In genomic region chr9:95502248-95502647, GRCh38 we compare ENCODE assay signal across 34 cellular contexts. TPM values are rescaled to one million over a fixed set of nuclear protein-coding genes. Genes with fewer than 3 reads are reported as not detected.
DNase-seq lines count a peak whose midpoint lies in the region; ATAC-seq and TF ChIP-seq lines count a peak whose summit lies in the region.
"Had no signal": no experiment of that assay in that cellular context is flagged by ENCODE, and none has a peak within 500 bp of the region (broad histone marks: within the 10 kb centered on the region; RNA-seq: fewer than 3 reads in every experiment).

No MANE protein-coding gene starts in this region.

- H3K27ac Mint-ChIP-seq in CD8-positive, alpha-beta T cell = peak overlapping the region; percentile 39
- H3K27ac Mint-ChIP-seq in glutamatergic neuron (ENCODE audit: unreplicated experiment) (peak overlapping the region; percentile 9), progenitor cell of endocrine pancreas (peak overlapping the region; percentile 30), T-cell (peak overlapping the region in 1 of 2 donors; percentile 53)
- peak overlapping the region in 1 of 7 donors; percentile 62 for H3K27ac Mint-ChIP-seq in CD4-positive, alpha-beta memory T cell
- H3K27ac Mint-ChIP-seq: activated CD4-positive, alpha-beta T cell treated with anti-CD3 and anti-CD28 coated beads, Interleukin-2, amount 10 ng/mL, durations not matched to agents 24 days and 14 days; activated naive CD4-positive, alpha-beta T cell treated with anti-CD3 and anti-CD28 coated beads, Interleukin-2, amount 50 U/mL, for 72 hours; activated T-helper 2 cell treated with anti-CD3 and anti-CD28 coated beads, Interferon-gamma antibody, Interleukin-2, Interleukin-4, amounts not matched to agents 10 μg/mL and 5 μg/mL and 100 μg/mL, durations not matched to agents 14 hours and 24 hours and 36 hours; B cell; H9; WTC11 had no signal

- DNase-seq in CD8-positive, alpha-beta T cell = no peak
- DNase-seq in MM.1S (no peak), glutamatergic neuron (no peak), progenitor cell of endocrine pancreas (ENCODE audit: low spot score, unreplicated experiment) (no peak), HT-29 (ENCODE audit: low spot score) (no peak), T-cell (no peak)
- DNase-seq in CD4-positive, alpha-beta memory T cell = no peak
- DNase-seq: ACHN; activated CD4-positive, alpha-beta T cell treated with anti-CD3 and anti-CD28 coated beads, Interleukin-2, amount 10 ng/mL, durations not matched to agents 24 days and 14 days; activated CD8-positive, alpha-beta memory T cell treated with anti-CD3 and anti-CD28 coated beads for 24 hours; activated T-cell treated with anti-CD3 and anti-CD28 coated beads for 4 hours; anterior cingulate cortex; Calu3; colonic mucosa; effector CD8-positive, alpha-beta T cell; H9; Karpas-422; left colon; NCI-H2081 treated with DMSO at 0.1 percent for 48 hours; NCI-H446; NCI-H82; RPMI8226; stimulated activated CD4-positive, alpha-beta T cell treated with anti-CD3 and anti-CD28 coated beads, Interleukin-4, amount 100 ng/mL, for 24 hours; T-helper 1 cell had no signal

- intact Hi-C loops in CD8-positive, alpha-beta T cell (cut with DNase I, micrococcal nuclease) = no loop called here
- intact Hi-C loops in CD4-positive, alpha-beta memory T cell (cut with micrococcal nuclease) = no loop called here

- H3K27me3 Mint-ChIP-seq in CD8-positive, alpha-beta T cell (ENCODE audit: low read depth) = peaks cover 26% of the 10 kb centered on the region
- peaks cover 10% of the 10 kb centered on the region for H3K27me3 Mint-ChIP-seq in glutamatergic neuron (ENCODE audit: unreplicated experiment)
- no peaks in the 10 kb centered on the region for H3K27me3 Mint-ChIP-seq in progenitor cell of endocrine pancreas
- H3K27me3 Mint-ChIP-seq in T-cell = peaks cover 13 to 22% of the 10 kb centered on the region in 2 donors
- H3K27me3 Mint-ChIP-seq in CD4-positive, alpha-beta memory T cell = peaks cover 7 to 8% of the 10 kb centered on the region in 2 donors

- H3K79me2 ChIP-seq in MM.1S (ENCODE audit: low read length) = peaks cover 94% of the 10 kb centered on the region

- H3K4me2 ChIP-seq in MM.1S (ENCODE audit: low read depth, low read length) = peak overlapping the region; percentile 22; the same call in 1 of the 2 replicates

- POLR2A ChIA-PET in CD8-positive, alpha-beta T cell (lab: Charles Lee) = no interaction called here
- POLR2A ChIA-PET in T-cell (lab: Charles Lee) = no interaction called here
- POLR2A ChIA-PET in CD4-positive, alpha-beta memory T cell (lab: Charles Lee; ENCODE audit: partially characterized antibody) = no interaction called here

- H3K4me3 Mint-ChIP-seq in CD8-positive, alpha-beta T cell = no peak overlapping the region
- H3K4me3 Mint-ChIP-seq in glutamatergic neuron (ENCODE audit: unreplicated experiment) = peak overlapping the region; percentile 33
- H3K4me3 Mint-ChIP-seq in progenitor cell of endocrine pancreas (ENCODE audit: low read depth) = no peak overlapping the region
- no peak overlapping the region for H3K4me3 Mint-ChIP-seq in T-cell
- H3K4me3 Mint-ChIP-seq in CD4-positive, alpha-beta memory T cell = no peak overlapping the region
- H3K4me3 Mint-ChIP-seq: activated CD4-positive, alpha-beta T cell treated with anti-CD3 and anti-CD28 coated beads, Interleukin-2, amount 10 ng/mL, durations not matched to agents 24 days and 14 days; B cell; WTC11 had no signal

- no peak overlapping the region for H3K27ac ChIP-seq in CD8-positive, alpha-beta T cell (ENCODE audit: low read depth, low read length)
- peak overlapping the region; percentile 12; the same call in 1 of the 2 replicates for H3K27ac ChIP-seq in MM.1S (ENCODE audit: low read length)
- no peak overlapping the region for H3K27ac ChIP-seq in CD4-positive, alpha-beta memory T cell (ENCODE audit: low read depth, low read length)
- H3K27ac ChIP-seq: colonic mucosa, epithelial cell of prostate, HL-60, neutrophil had no signal

- no peak for ATAC-seq in CD8-positive, alpha-beta T cell
- no peak for ATAC-seq in GM21447 (IDR thresholded peaks at IDR 0.05; ENCODE audit: unreplicated experiment)
- ATAC-seq in T-cell (replicated peaks in 1 of 4) = no peak
- ATAC-seq: activated naive CD4-positive, alpha-beta T cell treated with anti-CD3 and anti-CD28 coated beads, Interleukin-2, amount 50 U/mL, for 72 hours; left colon; sciatic nerve; WTC11 had no signal

- no peak overlapping the region for H3K4me3 ChIP-seq in CD8-positive, alpha-beta T cell (ENCODE audit: low read depth, low read length)
- no peak overlapping the region for H3K4me3 ChIP-seq in MM.1S (ENCODE audit: low read length)
- no peak overlapping the region for H3K4me3 ChIP-seq in CD4-positive, alpha-beta memory T cell (ENCODE audit: low read length in 2 of 2)
- H3K4me3 ChIP-seq: colonic mucosa had no signal

- no peaks in the 10 kb centered on the region for H3K9me2 ChIP-seq in MM.1S (replicated peaks; ENCODE audit: insufficient read depth, low read length)

- no peak overlapping the region for H2AFZ ChIP-seq in MM.1S (ENCODE audit: low read length)

- H3K27me3 ChIP-seq in CD8-positive, alpha-beta T cell (ENCODE audit: insufficient read depth, low read length) = no peaks in the 10 kb centered on the region
- H3K27me3 ChIP-seq in MM.1S (replicated peaks; ENCODE audit: insufficient read depth, low read length) = no peaks in the 10 kb centered on the region
- peaks cover 5% of the 10 kb centered on the region for H3K27me3 ChIP-seq in CD4-positive, alpha-beta memory T cell (ENCODE audit: insufficient read depth, low read length)
- H3K27me3 ChIP-seq: colonic mucosa, tibial nerve had no signal

- no peak for TF ChIP-seq CTCF in CD8-positive, alpha-beta T cell (IDR thresholded peaks at IDR 0.05)
- no peak for TF ChIP-seq CTCF in MM.1S (IDR thresholded peaks at IDR 0.05; ENCODE audit: low read length)
- no peak for TF ChIP-seq CTCF in glutamatergic neuron (IDR thresholded peaks at IDR 0.05; ENCODE audit: partially characterized antibody, unreplicated experiment)
- no peak for TF ChIP-seq CTCF in progenitor cell of endocrine pancreas (IDR thresholded peaks at IDR 0.05; ENCODE audit: unreplicated experiment)

- peaks cover 17% of the 10 kb centered on the region for H3F3A ChIP-seq in MM.1S (ENCODE audit: insufficient read depth, low read length)

- no peak overlapping the region for H3K9ac ChIP-seq in MM.1S (ENCODE audit: low read length)

- H4K20me1 ChIP-seq in MM.1S (ENCODE audit: insufficient read depth, low read length) = no peaks in the 10 kb centered on the region

- H3K9me3 ChIP-seq in CD8-positive, alpha-beta T cell (ENCODE audit: low read length) = no peaks in the 10 kb centered on the region
- H3K9me3 ChIP-seq in MM.1S (replicated peaks; ENCODE audit: insufficient read depth, low read length) = no peaks in the 10 kb centered on the region
- H3K9me3 ChIP-seq in CD4-positive, alpha-beta memory T cell (ENCODE audit: control insufficient read depth in 1 of 2, low read length in 2 of 2) = no peaks in the 10 kb centered on the region
- H3K9me3 ChIP-seq: colonic mucosa, neutrophil, tibial nerve had no signal

- no peaks in the 10 kb centered on the region for H3K36me3 ChIP-seq in CD8-positive, alpha-beta T cell (ENCODE audit: insufficient read depth, low read length)
- H3K36me3 ChIP-seq in MM.1S (replicated peaks; ENCODE audit: insufficient read depth, low read length) = no peaks in the 10 kb centered on the region
- H3K36me3 ChIP-seq in CD4-positive, alpha-beta memory T cell (ENCODE audit: insufficient read depth, low read length) = no peaks in the 10 kb centered on the region
- H3K36me3 ChIP-seq: colonic mucosa, neutrophil had no signal

- no peaks in the 10 kb centered on the region for H3K9me3 Mint-ChIP-seq in CD8-positive, alpha-beta T cell
- H3K9me3 Mint-ChIP-seq in glutamatergic neuron (ENCODE audit: unreplicated experiment) (peaks cover 7% of the 10 kb centered on the region), progenitor cell of endocrine pancreas (ENCODE audit: low read depth) (no peaks in the 10 kb centered on the region), T-cell (no peaks in the 10 kb centered on the region)
- no peaks in the 10 kb centered on the region for H3K9me3 Mint-ChIP-seq in CD4-positive, alpha-beta memory T cell
- H3K9me3 Mint-ChIP-seq: activated CD4-positive, alpha-beta T cell treated with anti-CD3 and anti-CD28 coated beads, Interleukin-2, amount 10 ng/mL, durations not matched to agents 24 days and 14 days; activated naive CD4-positive, alpha-beta T cell treated with anti-CD3 and anti-CD28 coated beads, Interleukin-2, amount 50 U/mL, for 72 hours; activated T-helper 2 cell treated with anti-CD3 and anti-CD28 coated beads, Interferon-gamma antibody, Interleukin-2, Interleukin-4, amounts not matched to agents 10 μg/mL and 5 μg/mL and 100 μg/mL, durations not matched to agents 14 hours and 24 hours and 36 hours; H9; WTC11 had no signal

- H3K4me1 ChIP-seq in CD8-positive, alpha-beta T cell (ENCODE audit: insufficient read depth, low read length) = peaks cover 52% of the 10 kb centered on the region
- peaks cover 28% of the 10 kb centered on the region for H3K4me1 ChIP-seq in MM.1S (ENCODE audit: low read length)
- peaks cover 41% of the 10 kb centered on the region for H3K4me1 ChIP-seq in CD4-positive, alpha-beta memory T cell (ENCODE audit: insufficient read depth, low read length)
- H3K4me1 ChIP-seq: colonic mucosa had no signal

- peaks cover 67% of the 10 kb centered on the region for H3K4me1 Mint-ChIP-seq in CD8-positive, alpha-beta T cell (ENCODE audit: low read depth)
- H3K4me1 Mint-ChIP-seq in glutamatergic neuron (ENCODE audit: low read depth, unreplicated experiment) (peaks cover 53% of the 10 kb centered on the region), progenitor cell of endocrine pancreas (ENCODE audit: low read depth) (peaks cover 46% of the 10 kb centered on the region), T-cell (peaks cover 50 to 63% (median 52%) of the 10 kb centered on the region in 3 donors)
- H3K4me1 Mint-ChIP-seq in CD4-positive, alpha-beta memory T cell = peaks cover 14 to 69% (median 52%) of the 10 kb centered on the region in 4 donors

- CTCF ChIA-PET in CD8-positive, alpha-beta T cell (lab: Charles Lee) = no interaction called here
- CTCF ChIA-PET in T-cell (lab: Charles Lee) = no interaction called here
- CTCF ChIA-PET in CD4-positive, alpha-beta memory T cell (lab: Charles Lee; ENCODE audit: partially characterized antibody) = no interaction called here

- H3K36me3 Mint-ChIP-seq in CD8-positive, alpha-beta T cell = peaks cover 2% of the 10 kb centered on the region
- H3K36me3 Mint-ChIP-seq in glutamatergic neuron (ENCODE audit: unreplicated experiment) (no peaks in the 10 kb centered on the region), progenitor cell of endocrine pancreas (ENCODE audit: insufficient read depth) (peaks cover 7% of the 10 kb centered on the region), T-cell (no peaks in the 10 kb centered on the region)
- H3K36me3 Mint-ChIP-seq in CD4-positive, alpha-beta memory T cell = peaks cover 0 to 3% of the 10 kb centered on the region in 2 donors
- H3K36me3 Mint-ChIP-seq: activated naive CD4-positive, alpha-beta T cell treated with anti-CD3 and anti-CD28 coated beads, Interleukin-2, amount 50 U/mL, for 72 hours had no signal

RNA-seq across cellular contexts. Expression of gene PTCH1, which starts 14.5 kb away (rescaled TPM):
- 10 to 100 TPM; 11.8 to 13.7 TPM for total RNA-seq in CD8-positive, alpha-beta T cell
- total RNA-seq in glutamatergic neuron (ENCODE audit: unreplicated experiment) (104 TPM), progenitor cell of endocrine pancreas (54.9 and 56.3 TPM in 2 replicates), T-cell (10 to 100 TPM; 23.4 to 35.5 (median 29.2) TPM)
- total RNA-seq in HT-29 (2014; rRNA removed; shearing (Covaris generic)) = 5.9 and 6.6 TPM in 2 replicates
- 10 to 100 TPM; 18.8 to 23.0 TPM for total RNA-seq in CD4-positive, alpha-beta memory T cell
- 10 to 100 TPM in 1 of 2 donors, 1 to 10 TPM in 1; 2.7 to 13.5 TPM for polyA plus RNA-seq in CD4-positive, alpha-beta memory T cell
